Comparison of ENCODE assay signal across 14 cellular contexts in the genomic region with DNA sequence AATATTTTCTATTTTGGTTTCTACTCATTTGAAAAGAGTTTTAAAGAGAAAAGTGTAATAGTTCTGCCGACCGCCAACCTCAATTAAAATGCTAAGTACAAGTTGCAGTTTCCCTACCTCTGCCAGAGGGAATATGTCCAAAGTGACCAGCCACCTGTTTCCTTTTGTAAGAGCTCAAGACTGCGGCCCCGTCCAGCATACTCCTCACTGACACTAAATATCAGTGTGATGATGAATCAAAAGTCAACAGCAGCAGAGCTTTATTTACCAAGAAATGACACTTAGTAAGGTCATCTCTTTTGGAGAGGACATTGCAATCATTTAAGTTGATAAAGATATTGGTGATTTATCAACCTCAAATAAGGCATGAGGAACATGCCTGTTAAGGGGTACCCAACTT. TPM values are rescaled to one million over a fixed set of nuclear protein-coding genes. Genes with fewer than 3 reads are reported as not detected.
DNase-seq lines count a peak whose midpoint lies in the region; ATAC-seq and TF ChIP-seq lines count a peak whose summit lies in the region.
"Had no signal": no experiment of that assay in that cellular context is flagged by ENCODE, and none has a peak within 500 bp of the region (broad histone marks: within the 10 kb centered on the region; RNA-seq: fewer than 3 reads in every experiment).

No MANE protein-coding gene starts in this region.

- H3K27me3 Mint-ChIP-seq in CD8-positive, alpha-beta T cell (ENCODE audit: low read depth): peaks cover 2% of the 10 kb centered on the region
- H3K27me3 Mint-ChIP-seq in stimulated activated naive CD8-positive, alpha-beta T cell treated with anti-CD3 and anti-CD28 coated beads, Interleukin-15, amount 100 ng/mL, for 72 hours: peaks cover 11% of the 10 kb centered on the region

- H3K36me3 ChIP-seq in right atrium auricular region (no peaks in the 10 kb centered on the region), gastrocnemius medialis (no peaks in the 10 kb centered on the region)
- H3K36me3 ChIP-seq in CD8-positive, alpha-beta T cell (ENCODE audit: insufficient read depth, low read length): no peaks in the 10 kb centered on the region

- H3K27ac Mint-ChIP-seq in CD8-positive, alpha-beta T cell: no peak overlapping the region
- H3K27ac Mint-ChIP-seq in stimulated activated naive CD8-positive, alpha-beta T cell treated with anti-CD3 and anti-CD28 coated beads, Interleukin-15, amount 100 ng/mL, for 72 hours: no peak overlapping the region
- H3K27ac Mint-ChIP-seq: T-helper 1 cell treated with Interleukin-12 subunit alpha and Interleukin-12 subunit beta and Interleukin-4 antibody, amounts not matched to agents 30 μg/mL and 1 μg/mL, for 36 hours had no signal

- peak; percentile 15 for DNase-seq in DMS53 treated with DMSO at 0.1 percent for 48 hours (lab: John Stamatoyannopoulos, UW; ENCODE audit: unreplicated experiment)
- peak; percentile 77 for DNase-seq in RPMI8226
- DNase-seq in right atrium auricular region (ENCODE audit: low spot score): no peak
- peak; percentile 88 to 91 for DNase-seq in gastrocnemius medialis
- no peak for DNase-seq in CD8-positive, alpha-beta T cell
- DNase-seq in stimulated activated naive CD8-positive, alpha-beta T cell treated with anti-CD3 and anti-CD28 coated beads, Interleukin-15, amount 100 ng/mL, for 72 hours: no peak
- DNase-seq: activated CD4-positive, CD25-positive, alpha-beta regulatory T cell treated with anti-CD3 and anti-CD28 coated beads, Interleukin-2, amount 50 U/mL, for 72 hours; activated naive CD4-positive, alpha-beta T cell treated with anti-CD3 and anti-CD28 coated beads, Interleukin-2, amount 50 U/mL, for 16 hours; DMS79 treated with DMSO at 0.1 percent for 48 hours; testis had no signal

- in situ Hi-C loops in gastrocnemius medialis (cut with MboI; ENCODE audit: low sequenced_read_pairs in 4 of 4): no loop called here

- no peak overlapping the region for H3K4me3 Mint-ChIP-seq in CD8-positive, alpha-beta T cell
- H3K4me3 Mint-ChIP-seq in stimulated activated naive CD8-positive, alpha-beta T cell treated with anti-CD3 and anti-CD28 coated beads, Interleukin-15, amount 100 ng/mL, for 72 hours: no peak overlapping the region
- H3K4me3 Mint-ChIP-seq: T-helper 1 cell treated with Interleukin-12 subunit alpha and Interleukin-12 subunit beta and Interleukin-4 antibody, amounts not matched to agents 30 μg/mL and 1 μg/mL, for 36 hours had no signal

- intact Hi-C loops in gastrocnemius medialis (cut with DNase I; ENCODE audit: low total_unique reads): loop anchor here (5.0 to 10.0 kb wide), 4 partner anchors 115 to 613 kb away; no protein-coding TSS in a partner anchor
- intact Hi-C loops in CD8-positive, alpha-beta T cell (cut with DNase I, micrococcal nuclease): no loop called here

- CTCF ChIA-PET in CD8-positive, alpha-beta T cell (lab: Charles Lee): interaction anchor here (0.6 kb wide), 1 partner anchor 27 kb away, joined by 3 read pairs; no protein-coding TSS in a partner anchor

- TF ChIP-seq CTCF in right atrium auricular region (IDR thresholded peaks at IDR 0.05) (no peak), gastrocnemius medialis (IDR thresholded peaks at IDR 0.05 in 4 of 5, conservative IDR thresholded peaks at IDR 0.05 in 1 of 5) (no peak)
- TF ChIP-seq CTCF in CD8-positive, alpha-beta T cell (IDR thresholded peaks at IDR 0.05): no peak

- no peaks in the 10 kb centered on the region for H3K9me3 Mint-ChIP-seq in CD8-positive, alpha-beta T cell
- H3K9me3 Mint-ChIP-seq in stimulated activated naive CD8-positive, alpha-beta T cell treated with anti-CD3 and anti-CD28 coated beads, Interleukin-15, amount 100 ng/mL, for 72 hours: no peaks in the 10 kb centered on the region
- H3K9me3 Mint-ChIP-seq: T-helper 1 cell treated with Interleukin-12 subunit alpha and Interleukin-12 subunit beta and Interleukin-4 antibody, amounts not matched to agents 30 μg/mL and 1 μg/mL, for 36 hours had no signal

- no peaks in the 10 kb centered on the region for H3K9me3 ChIP-seq in right atrium auricular region
- no peaks in the 10 kb centered on the region for H3K9me3 ChIP-seq in gastrocnemius medialis
- no peaks in the 10 kb centered on the region for H3K9me3 ChIP-seq in CD8-positive, alpha-beta T cell (ENCODE audit: low read length)
- H3K9me3 ChIP-seq: testis had no signal

- no peaks in the 10 kb centered on the region for H3K27me3 ChIP-seq in right atrium auricular region
- H3K27me3 ChIP-seq in gastrocnemius medialis: no peaks in the 10 kb centered on the region
- no peaks in the 10 kb centered on the region for H3K27me3 ChIP-seq in CD8-positive, alpha-beta T cell (ENCODE audit: insufficient read depth, low read length)
- H3K27me3 ChIP-seq: testis had no signal

- no peak for TF ChIP-seq POLR2A in gastrocnemius medialis (IDR thresholded peaks at IDR 0.05)

- H3K4me3 ChIP-seq in right atrium auricular region (no peak overlapping the region), gastrocnemius medialis (peak overlapping the region; percentile 1 to 37 (median 18))
- H3K4me3 ChIP-seq in CD8-positive, alpha-beta T cell (ENCODE audit: low read depth, low read length): no peak overlapping the region
- H3K4me3 ChIP-seq: testis had no signal

- H3K4me1 ChIP-seq in right atrium auricular region (peaks cover 0 to 20% of the 10 kb centered on the region in 2 donors), gastrocnemius medialis (peaks cover 27% of the 10 kb centered on the region in 2 donors)
- H3K4me1 ChIP-seq in CD8-positive, alpha-beta T cell (ENCODE audit: insufficient read depth, low read length): no peaks in the 10 kb centered on the region

- POLR2A ChIA-PET in CD8-positive, alpha-beta T cell (lab: Charles Lee): no interaction called here

- H3K27ac ChIP-seq in right atrium auricular region: peak overlapping the region; percentile 54 to 84
- peak overlapping the region; percentile 76 to 90 (median 88) for H3K27ac ChIP-seq in gastrocnemius medialis
- H3K27ac ChIP-seq in CD8-positive, alpha-beta T cell (ENCODE audit: low read depth, low read length): no peak overlapping the region
- H3K27ac ChIP-seq: RWPE1 had no signal

- no peaks in the 10 kb centered on the region for H3K4me1 Mint-ChIP-seq in CD8-positive, alpha-beta T cell (ENCODE audit: low read depth)
- H3K4me1 Mint-ChIP-seq in stimulated activated naive CD8-positive, alpha-beta T cell treated with anti-CD3 and anti-CD28 coated beads, Interleukin-15, amount 100 ng/mL, for 72 hours: no peaks in the 10 kb centered on the region

- ATAC-seq in gastrocnemius medialis (peak; percentile 91 to 95), GM18867 (IDR thresholded peaks at IDR 0.05; ENCODE audit: unreplicated experiment) (no peak), HG03097 (IDR thresholded peaks at IDR 0.05; ENCODE audit: low FRiP score, unreplicated experiment) (no peak)
- ATAC-seq in CD8-positive, alpha-beta T cell: no peak
- ATAC-seq in stimulated activated naive CD8-positive, alpha-beta T cell treated with anti-CD3 and anti-CD28 coated beads, Interleukin-15, amount 100 ng/mL, for 72 hours: no peak

- no peaks in the 10 kb centered on the region for H3K36me3 Mint-ChIP-seq in CD8-positive, alpha-beta T cell

RNA-seq across cellular contexts. Expression of gene NRIP1, which starts 57.4 kb away (rescaled TPM):
- 10 to 100 TPM; 15.5 to 16.0 TPM for total RNA-seq in right atrium auricular region
- 10 to 100 TPM; 35.7 to 63.7 (median 41.0) TPM for total RNA-seq in gastrocnemius medialis
- total RNA-seq in CD8-positive, alpha-beta T cell: 10 to 100 TPM; 62.4 to 64.3 TPM

Comparison
In these comparisons a context has a peak if more than half of its experiments do, and no peak if none do; other contexts are left out.
1. DNase-seq: peak in DMS53 treated with DMSO at 0.1 percent for 48 hours (single experiment), RPMI8226 (single experiment) and gastrocnemius medialis (2 of 2); none in right atrium auricular region (single experiment), CD8-positive, alpha-beta T cell (0 of 7) and stimulated activated naive CD8-positive, alpha-beta T cell treated with anti-CD3 and anti-CD28 coated beads, Interleukin-15, amount 100 ng/mL, for 72 hours (0 of 2).
2. H3K4me3 ChIP-seq: peak in gastrocnemius medialis (4 of 4); none in right atrium auricular region (0 of 2) and CD8-positive, alpha-beta T cell (single experiment).
3. ATAC-seq: peak in gastrocnemius medialis (2 of 2); none in GM18867 (single experiment), HG03097 (single experiment), CD8-positive, alpha-beta T cell (single experiment) and stimulated activated naive CD8-positive, alpha-beta T cell treated with anti-CD3 and anti-CD28 coated beads, Interleukin-15, amount 100 ng/mL, for 72 hours (single experiment).